ENCODE assay signal across 29 cellular contexts in the genomic region with DNA sequence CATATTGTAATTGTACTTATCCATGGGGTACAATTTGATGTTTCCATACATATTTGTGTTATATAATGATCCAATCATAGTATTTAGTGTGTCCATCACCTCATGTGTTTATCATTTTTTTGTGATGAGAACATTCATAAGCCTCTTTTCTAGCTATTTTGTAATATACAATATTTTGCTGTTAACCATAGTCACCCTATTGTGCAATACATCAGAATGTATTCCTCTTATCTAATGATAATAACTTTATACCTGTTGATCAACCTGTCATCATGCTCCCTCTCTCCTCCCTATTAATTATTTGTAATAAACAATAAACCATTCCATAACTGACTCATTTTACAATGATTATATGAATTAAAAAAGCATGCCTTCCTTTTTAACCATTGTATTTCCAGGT.
"Had no signal": no experiment of that assay in that cellular context is flagged by ENCODE, and none has a peak within 500 bp of the region (broad histone marks: within the 10 kb centered on the region; RNA-seq: fewer than 3 reads in every experiment).

No MANE protein-coding gene starts in this region.

- ATAC-seq: activated CD4-positive, alpha-beta T cell treated with anti-CD3 and anti-CD28 coated beads for 36 hours; activated naive CD8-positive, alpha-beta T cell treated with anti-CD3 and anti-CD28 coated beads, Interleukin-2, amount 50 U/mL, for 24 hours; activated T-cell treated with anti-CD3 and anti-CD28 coated beads, Interleukin-2, amount 50 U/mL, for 72 hours; esophagus mucosa had no signal

- H3K4me3 ChIP-seq: adrenal gland, ascending aorta, breast epithelium, colonic mucosa had no signal

- H3K27ac ChIP-seq: adrenal gland, ascending aorta, breast epithelium, colonic mucosa had no signal

- DNase-seq: activated CD4-positive, alpha-beta memory T cell treated with anti-CD3 and anti-CD28 coated beads, Interleukin-2, amount 10 ng/mL, durations not matched to agents 7 days and 5 days; activated CD4-positive, alpha-beta T cell treated with anti-CD3 and anti-CD28 coated beads for 36 hours; activated CD4-positive, alpha-beta T cell treated with anti-CD3 and anti-CD28 coated beads, Interleukin-2, amount 10 ng/mL, durations not matched to agents 7 days and 5 days; activated CD4-positive, alpha-beta T cell treated with anti-CD3 and anti-CD28 coated beads, Interleukin-2, amount 50 U/mL, for 4 hours; activated CD4-positive, CD25-positive, alpha-beta regulatory T cell; activated CD4-positive, CD25-positive, alpha-beta regulatory T cell treated with anti-CD3 and anti-CD28 coated beads, Interleukin-2, amount 50 U/mL, for 72 hours; activated CD8-positive, alpha-beta memory T cell treated with anti-CD3 and anti-CD28 coated beads, Interleukin-2, amount 50 U/mL, for 48 hours; activated effector memory CD4-positive, alpha-beta T cell treated with Interleukin-2 at 50 U/mL for 16 hours; activated gamma-delta T cell treated with Interleukin-2 at 50 U/mL for 16 hours; activated naive CD4-positive, alpha-beta T cell treated with anti-CD3 and anti-CD28 coated beads, Interleukin-2, amount 50 U/mL, for 16 hours; activated naive CD4-positive, alpha-beta T cell treated with Interleukin-2 at 50 U/mL for 16 hours; activated naive CD8-positive, alpha-beta T cell treated with anti-CD3 and anti-CD28 coated beads for 36 hours; activated naive CD8-positive, alpha-beta T cell treated with anti-CD3 and anti-CD28 coated beads, Interleukin-2, amount 50 U/mL, for 24 hours; activated T-cell treated with anti-CD3 and anti-CD28 coated beads for 4 hours; activated T-cell treated with anti-CD3 and anti-CD28 coated beads, Interleukin-2, amount 50 U/mL, for 24 hours; activated T-cell treated with anti-CD3 and anti-CD28 coated beads, Interleukin-2, amount 50 U/mL, for 72 hours; adrenal gland; colonic mucosa; effector CD8-positive, alpha-beta T cell; foreskin fibroblast; head of caudate nucleus; T-helper 2 cell had no signal

- H3K27me3 ChIP-seq: adrenal gland, ascending aorta, breast epithelium, colonic mucosa had no signal

- H3K36me3 Mint-ChIP-seq: activated naive CD8-positive, alpha-beta T cell treated with anti-CD3 and anti-CD28 coated beads for 36 hours; brain had no signal

- H3K4me1 ChIP-seq: adrenal gland, ascending aorta, breast epithelium, colonic mucosa had no signal

- H3K9me3 Mint-ChIP-seq: activated CD4-positive, alpha-beta T cell treated with anti-CD3 and anti-CD28 coated beads, Interleukin-2, amount 10 ng/mL, durations not matched to agents 7 days and 5 days; activated naive CD8-positive, alpha-beta T cell treated with anti-CD3 and anti-CD28 coated beads for 36 hours; activated naive CD8-positive, alpha-beta T cell treated with anti-CD3 and anti-CD28 coated beads, Interleukin-2, amount 50 U/mL, for 24 hours; brain had no signal

- H3K27ac Mint-ChIP-seq: activated CD4-positive, alpha-beta memory T cell treated with anti-CD3 and anti-CD28 coated beads, Interleukin-2, amount 10 ng/mL, durations not matched to agents 7 days and 5 days; activated CD4-positive, alpha-beta T cell treated with anti-CD3 and anti-CD28 coated beads for 36 hours; activated CD4-positive, alpha-beta T cell treated with anti-CD3 and anti-CD28 coated beads, Interleukin-2, amount 10 ng/mL, durations not matched to agents 7 days and 5 days; activated naive CD8-positive, alpha-beta T cell treated with anti-CD3 and anti-CD28 coated beads for 36 hours; activated naive CD8-positive, alpha-beta T cell treated with anti-CD3 and anti-CD28 coated beads, Interleukin-2, amount 50 U/mL, for 24 hours; activated T-cell treated with anti-CD3 and anti-CD28 coated beads, Interleukin-2, amount 50 U/mL, for 24 hours; activated T-cell treated with anti-CD3 and anti-CD28 coated beads, Interleukin-2, amount 50 U/mL, for 72 hours; brain had no signal

- H3K9me3 ChIP-seq: adrenal gland, ascending aorta, breast epithelium, colonic mucosa had no signal

- FAIRE-seq: endometrium, endothelial cell of umbilical vein, frontal cortex had no signal

- H3K36me3 ChIP-seq: adrenal gland, ascending aorta, breast epithelium, colonic mucosa had no signal
